ENCODE assay signal across 10 cellular contexts in genomic region chr1:193123751-193124150, GRCh38. TPM values are rescaled to one million over a fixed set of nuclear protein-coding genes. Genes with fewer than 3 reads are reported as not detected.
DNase-seq lines count a peak whose midpoint lies in the region; ATAC-seq and TF ChIP-seq lines count a peak whose summit lies in the region.
"Had no signal": no experiment of that assay in that cellular context is flagged by ENCODE, and none has a peak within 500 bp of the region (broad histone marks: within the 10 kb centered on the region; RNA-seq: fewer than 3 reads in every experiment).

No MANE protein-coding gene starts in this region.

- intact Hi-C loops in vagina (cut with DNase I), result loop anchor here (2.0 kb wide), 1 partner anchor 65 kb away; the partner anchor contains the start of genes RO60 and UCHL5

- no peak overlapping the region for H3K9ac ChIP-seq in HUES6 (ENCODE audit: low read length)

- H3K4me1 ChIP-seq in BE2C (no peaks in the 10 kb centered on the region), HUES6 (ENCODE audit: control insufficient read depth, insufficient read depth, low read length) (no peaks in the 10 kb centered on the region), mesodermal cell (ENCODE audit: control insufficient read depth, insufficient read depth, low read length, poor library complexity, severe bottlenecking) (no peaks in the 10 kb centered on the region), vagina (peaks cover 31% of the 10 kb centered on the region)

- no peaks in the 10 kb centered on the region for H3K27me3 ChIP-seq in BE2C
- no peaks in the 10 kb centered on the region; the same call in 1 of the 2 replicates for H3K27me3 ChIP-seq in HUES6 (ENCODE audit: control insufficient read depth, insufficient read depth, low read length)
- H3K27me3 ChIP-seq in vagina, result no peaks in the 10 kb centered on the region

- DNase-seq in BE2C (no peak), astrocyte of the cerebellum (ENCODE audit: low read depth) (no peak), NCI-H1092 (lab: John Stamatoyannopoulos, UW) (no peak), NCI-H2029 treated with DMSO at 0.1 percent for 48 hours (lab: John Stamatoyannopoulos, UW) (no peak), vagina (ENCODE audit: extremely low spot score in 2 of 2) (no peak)
- DNase-seq: head of caudate nucleus had no signal

- no peaks in the 10 kb centered on the region for H3K9me3 ChIP-seq in BE2C
- H3K9me3 ChIP-seq in HUES6 (ENCODE audit: control insufficient read depth, insufficient read depth, low read depth, low read length), result no peaks in the 10 kb centered on the region
- H3K9me3 ChIP-seq in mesodermal cell (ENCODE audit: control insufficient read depth, low read length), result no peaks in the 10 kb centered on the region
- no peaks in the 10 kb centered on the region for H3K9me3 ChIP-seq in vagina

- H3K36me3 ChIP-seq in BE2C (peaks cover 16% of the 10 kb centered on the region), HUES6 (ENCODE audit: control insufficient read depth, insufficient read depth, low read length) (peaks cover 29% of the 10 kb centered on the region), mesodermal cell (ENCODE audit: control insufficient read depth, insufficient read depth, low read length) (peaks cover 30% of the 10 kb centered on the region), vagina (peaks cover 0 to 8% of the 10 kb centered on the region in 2 donors)

- no peak for TF ChIP-seq CTCF in BE2C (IDR thresholded peaks at IDR 0.05; ENCODE audit: low read depth, low read length)
- TF ChIP-seq CTCF in astrocyte of the cerebellum (IDR thresholded peaks at IDR 0.05; ENCODE audit: low read depth, low read length, missing control alignments), result no peak
- TF ChIP-seq CTCF in vagina (IDR thresholded peaks at IDR 0.05), result no peak

- H3K27ac ChIP-seq in HUES6 (ENCODE audit: low read depth, low read length) (no peak overlapping the region), mesodermal cell (ENCODE audit: low read depth, low read length, severe bottlenecking) (no peak overlapping the region), vagina (no peak overlapping the region)

- no peak for TF ChIP-seq POLR2A in vagina (IDR thresholded peaks at IDR 0.05)

- in situ Hi-C loops in astrocyte of the cerebellum (cut with HindIII; ENCODE audit: low sequenced_read_pairs), result no loop called here

- no peak for ATAC-seq in GM18870 (IDR thresholded peaks at IDR 0.05; ENCODE audit: unreplicated experiment)
- ATAC-seq: sciatic nerve had no signal

- H3K4me3 ChIP-seq in BE2C (ENCODE audit: low read depth, low read length) (peak overlapping the region; percentile 89), HUES6 (ENCODE audit: low read depth, low read length) (peak overlapping the region; percentile 95), astrocyte of the cerebellum (ENCODE audit: low read depth, low read length) (peak overlapping the region; percentile 70), mesodermal cell (ENCODE audit: extremely low read depth, insufficient read depth, low read length, poor library complexity, severe bottlenecking) (peak overlapping the region; percentile 83), vagina (peak overlapping the region in 1 of 2 donors; percentile 67)

RNA-seq across cellular contexts. Expression of gene CDC73, which starts 1.9 kb away (rescaled TPM):
- 23.9 TPM for polyA plus RNA-seq in BE2C (2012; ENCODE audit: insufficient read depth, insufficient read length, low read depth)
- polyA plus RNA-seq in mesodermal cell (2013, experiment 1 of 2), result 29.5 TPM
- 27.2 TPM for polyA plus RNA-seq in mesodermal cell (2013, experiment 2 of 2)
- total RNA-seq in vagina, result 28.5 TPM

RNA-seq across cellular contexts. Expression of gene GLRX2, which starts 18.5 kb away (rescaled TPM):
- 8.7 TPM for polyA plus RNA-seq in BE2C (2012; ENCODE audit: insufficient read depth, insufficient read length, low read depth)
- polyA plus RNA-seq in mesodermal cell (2013, experiment 1 of 2), result 12.3 TPM
- 16.1 TPM for polyA plus RNA-seq in mesodermal cell (2013, experiment 2 of 2)
- total RNA-seq in vagina, result 2.7 TPM
